In genomic region chr9:36934478-36935065, GRCh38 we compare ENCODE assay signal across 17 cellular contexts.
DNase-seq lines count a peak whose midpoint lies in the region; ATAC-seq and TF ChIP-seq lines count a peak whose summit lies in the region.
"Had no signal": no experiment of that assay in that cellular context is flagged by ENCODE, and none has a peak within 500 bp of the region (broad histone marks: within the 10 kb centered on the region; RNA-seq: fewer than 3 reads in every experiment).

No MANE protein-coding gene starts in this region.

- H3K4me3 ChIP-seq in SK-N-SH (ENCODE audit: low read depth in 2 of 2, low read length in 1 of 2) (no peak overlapping the region), stomach (no peak overlapping the region)
- no peak overlapping the region for H3K4me3 ChIP-seq in CD8-positive, alpha-beta memory T cell (ENCODE audit: low read length)
- H3K4me3 ChIP-seq: lung had no signal

- H3K4me1 Mint-ChIP-seq in activated T-cell treated with anti-CD3 and anti-CD28 coated beads, Interleukin-2, amount 50 U/mL, for 72 hours (ENCODE audit: low read depth): peaks cover 29% of the 10 kb centered on the region
- peaks cover 3% of the 10 kb centered on the region for H3K4me1 Mint-ChIP-seq in activated T-cell treated with anti-CD3 and anti-CD28 coated beads, Interleukin-2, amount 50 U/mL, for 4 hours (ENCODE audit: low read depth)
- no peaks in the 10 kb centered on the region for H3K4me1 Mint-ChIP-seq in CD8-positive, alpha-beta memory T cell

- no peaks in the 10 kb centered on the region for H3F3A ChIP-seq in SK-N-SH (replicated peaks; ENCODE audit: insufficient read depth)

- peaks cover 3 to 5% of the 10 kb centered on the region in 2 donors for H3K9me3 Mint-ChIP-seq in activated T-cell treated with anti-CD3 and anti-CD28 coated beads, Interleukin-2, amount 50 U/mL, for 72 hours
- peaks cover 4% of the 10 kb centered on the region for H3K9me3 Mint-ChIP-seq in activated T-cell treated with anti-CD3 and anti-CD28 coated beads, Interleukin-2, amount 50 U/mL, for 4 hours
- H3K9me3 Mint-ChIP-seq in CD8-positive, alpha-beta memory T cell: peaks cover 3 to 8% (median 5%) of the 10 kb centered on the region in 5 donors
- H3K9me3 Mint-ChIP-seq: HFFc6 had no signal

- CTCF ChIA-PET in SK-N-SH (lab: Yijun Ruan, JAX): interaction anchor here (1.5 kb wide), 1 partner anchor 61 kb away, joined by 4 read pairs; no protein-coding TSS in a partner anchor
- CTCF ChIA-PET in CD8-positive, alpha-beta memory T cell (lab: Charles Lee): no interaction called here

- peak in 1 of 2 donors; percentile 20 for ATAC-seq in activated T-cell treated with anti-CD3 and anti-CD28 coated beads, Interleukin-2, amount 50 U/mL, for 72 hours (replicated peaks in 1 of 2)
- no peak for ATAC-seq in activated T-cell treated with anti-CD3 and anti-CD28 coated beads, Interleukin-2, amount 50 U/mL, for 4 hours
- ATAC-seq: CD8-positive, alpha-beta T cell had no signal

- peaks cover 3 to 6% of the 10 kb centered on the region in 2 donors for H3K36me3 Mint-ChIP-seq in activated T-cell treated with anti-CD3 and anti-CD28 coated beads, Interleukin-2, amount 50 U/mL, for 72 hours (ENCODE audit: insufficient read depth in 2 of 2)
- peaks cover 3% of the 10 kb centered on the region for H3K36me3 Mint-ChIP-seq in activated T-cell treated with anti-CD3 and anti-CD28 coated beads, Interleukin-2, amount 50 U/mL, for 4 hours (ENCODE audit: insufficient read depth)
- H3K36me3 Mint-ChIP-seq in CD8-positive, alpha-beta memory T cell: peaks cover 0 to 2% (median 0%) of the 10 kb centered on the region in 3 donors
- H3K36me3 Mint-ChIP-seq: CD8-positive, alpha-beta T cell had no signal

- 63% methylated on average over 5 of the region's 5 CpGs for WGBS in SK-N-SH (ENCODE audit: low lambda C conversion rate)
- 70 to 78% (median 77%) methylated on average over 5 of the region's 5 CpGs for WGBS in stomach, 5 donors

- no peak overlapping the region for H3K9ac ChIP-seq in SK-N-SH

- no peaks in the 10 kb centered on the region for H3K79me2 ChIP-seq in SK-N-SH (ENCODE audit: insufficient read depth)

- no peak for TF ChIP-seq POLR2A in stomach (IDR thresholded peaks at IDR 0.05)

- 0 out of 2 replicates have a peak, but pooled peaks have one; percentile 0 for TF ChIP-seq RAD21 in SK-N-SH (IDR thresholded peaks at IDR 0.05; ENCODE audit: low read length)

- H3K27ac ChIP-seq in SK-N-SH (ENCODE audit: low read depth in 2 of 2, low read length in 1 of 2): no peak overlapping the region
- H3K27ac ChIP-seq in stomach: no peak overlapping the region
- H3K27ac ChIP-seq in CD8-positive, alpha-beta memory T cell (ENCODE audit: low read depth, low read length): no peak overlapping the region
- H3K27ac ChIP-seq: neutrophil had no signal

- H3K4me2 ChIP-seq in SK-N-SH: no peak overlapping the region

- intact Hi-C loops in stomach (cut with DNase I; ENCODE audit: low total_unique reads): no loop called here

- H3K9me2 ChIP-seq in SK-N-SH: no peaks in the 10 kb centered on the region

- H3K27ac Mint-ChIP-seq in activated T-cell treated with anti-CD3 and anti-CD28 coated beads, Interleukin-2, amount 50 U/mL, for 72 hours: peak overlapping the region; percentile 38
- H3K27ac Mint-ChIP-seq in CD8-positive, alpha-beta memory T cell: peak overlapping the region in 1 of 8 donors; percentile 17
- H3K27ac Mint-ChIP-seq: activated naive CD4-positive, alpha-beta T cell treated with anti-CD3 and anti-CD28 coated beads for 36 hours; CD8-positive, alpha-beta T cell; HFFc6 had no signal

- POLR2A ChIA-PET in SK-N-SH (lab: Yijun Ruan, JAX): no interaction called here
- POLR2A ChIA-PET in CD8-positive, alpha-beta memory T cell (lab: Charles Lee): no interaction called here

- peaks cover 36% of the 10 kb centered on the region for H3K27me3 Mint-ChIP-seq in activated T-cell treated with anti-CD3 and anti-CD28 coated beads, Interleukin-2, amount 50 U/mL, for 72 hours (ENCODE audit: low read depth)
- H3K27me3 Mint-ChIP-seq in activated T-cell treated with anti-CD3 and anti-CD28 coated beads, Interleukin-2, amount 50 U/mL, for 4 hours (ENCODE audit: low read depth): peaks cover 13% of the 10 kb centered on the region
- H3K27me3 Mint-ChIP-seq in CD8-positive, alpha-beta memory T cell: peaks cover 7 to 15% of the 10 kb centered on the region in 2 donors

- peaks cover 0 to 11% of the 10 kb centered on the region in 2 experiments; a peak in 1 of 4 replicates for H3K4me1 ChIP-seq in SK-N-SH (ENCODE audit: control insufficient read depth in 1 of 2, insufficient read depth in 2 of 2, low read depth in 1 of 2, low read length in 1 of 2)
- no peaks in the 10 kb centered on the region for H3K4me1 ChIP-seq in stomach
- H3K4me1 ChIP-seq in CD8-positive, alpha-beta memory T cell (ENCODE audit: insufficient read depth, low read length): no peaks in the 10 kb centered on the region

- no peak for DNase-seq in activated T-cell treated with anti-CD3 and anti-CD28 coated beads, Interleukin-2, amount 50 U/mL, for 72 hours
- DNase-seq in activated T-cell treated with anti-CD3 and anti-CD28 coated beads, Interleukin-2, amount 50 U/mL, for 4 hours: no peak
- peak; percentile 72 for DNase-seq in NCI-H1694 (lab: John Stamatoyannopoulos, UW)
- peak; percentile 66 for DNase-seq in SK-N-SH
- peak; percentile 24 for DNase-seq in stomach
- no peak for DNase-seq in amygdala (lab: John Stamatoyannopoulos, UW)
- no peak for DNase-seq in NCI-H2107 (lab: John Stamatoyannopoulos, UW)
- DNase-seq in CD8-positive, alpha-beta memory T cell: no peak
- DNase-seq: activated CD4-positive, CD25-positive, alpha-beta regulatory T cell; activated naive CD4-positive, alpha-beta T cell treated with anti-CD3 and anti-CD28 coated beads for 36 hours; activated T-cell treated with anti-CD3 and anti-CD28 coated beads, Interleukin-2, amount 50 U/mL, for 48 hours; cortex of kidney; HFFc6; stimulated activated CD4-positive, alpha-beta T cell treated with anti-CD3 and anti-CD28 coated beads, Interleukin-1b, Interleukin-23, amount 100 ng/mL, for 48 hours had no signal

- H3K36me3 ChIP-seq in SK-N-SH (replicated peaks in 1 of 2; ENCODE audit: control insufficient read depth in 1 of 2, insufficient read depth in 2 of 2, low read length in 1 of 2): no peaks in the 10 kb centered on the region
- no peaks in the 10 kb centered on the region for H3K36me3 ChIP-seq in stomach
- no peaks in the 10 kb centered on the region for H3K36me3 ChIP-seq in CD8-positive, alpha-beta memory T cell (ENCODE audit: insufficient read depth, low read length)
- H3K36me3 ChIP-seq: neutrophil had no signal

- no peaks in the 10 kb centered on the region for H3K9me3 ChIP-seq in SK-N-SH
- peaks cover 0 to 10% (median 0%) of the 10 kb centered on the region in 4 donors for H3K9me3 ChIP-seq in stomach
- no peaks in the 10 kb centered on the region for H3K9me3 ChIP-seq in CD8-positive, alpha-beta memory T cell (ENCODE audit: low read length)
- H3K9me3 ChIP-seq: neutrophil had no signal

- H2AFZ ChIP-seq in SK-N-SH (ENCODE audit: low read depth): no peak overlapping the region

- H4K20me1 ChIP-seq in SK-N-SH (ENCODE audit: insufficient read depth): no peaks in the 10 kb centered on the region

- no peak for TF ChIP-seq CTCF in SK-N-SH (IDR thresholded peaks at IDR 0.05)
- no peak for TF ChIP-seq CTCF in stomach (IDR thresholded peaks at IDR 0.05)

- peak overlapping the region; percentile 41 to 55 for H3K4me3 Mint-ChIP-seq in activated T-cell treated with anti-CD3 and anti-CD28 coated beads, Interleukin-2, amount 50 U/mL, for 72 hours
- H3K4me3 Mint-ChIP-seq in activated T-cell treated with anti-CD3 and anti-CD28 coated beads, Interleukin-2, amount 50 U/mL, for 4 hours: no peak overlapping the region
- no peak overlapping the region for H3K4me3 Mint-ChIP-seq in CD8-positive, alpha-beta memory T cell
- H3K4me3 Mint-ChIP-seq: activated naive CD4-positive, alpha-beta T cell treated with anti-CD3 and anti-CD28 coated beads for 36 hours; CD8-positive, alpha-beta T cell; HFFc6 had no signal

- H3K27me3 ChIP-seq in SK-N-SH (ENCODE audit: insufficient read depth) (no peaks in the 10 kb centered on the region; the same call in 1 of the 2 replicates), stomach (peaks cover 0 to 22% (median 0%) of the 10 kb centered on the region in 3 donors)
- H3K27me3 ChIP-seq in CD8-positive, alpha-beta memory T cell (ENCODE audit: insufficient read depth, low read length, poor library complexity, severe bottlenecking): no peaks in the 10 kb centered on the region

- TF ChIP-seq EP300 in SK-N-SH (IDR thresholded peaks at IDR 0.05; ENCODE audit: borderline replicate concordance in 1 of 2, low read depth in 1 of 2, low read length in 1 of 2) (peak in 1 of 2 experiments; percentile 49; a peak in 1 of 4 replicates), stomach (IDR thresholded peaks at IDR 0.05) (no peak)

TF ChIP-seq in SK-N-SH, 30 proteins besides CTCF, POLR2A, EP300 and RAD21:
- TF ChIP-seq MXI1 (IDR thresholded peaks at IDR 0.05; ENCODE audit: low read depth, low read length): no peak

Comparison
In these comparisons a context has a peak if more than half of its experiments do, and no peak if none do; other contexts are left out.
1. H3K4me3 Mint-ChIP-seq: peak in activated T-cell treated with anti-CD3 and anti-CD28 coated beads, Interleukin-2, amount 50 U/mL, for 72 hours (2 of 2); none in activated T-cell treated with anti-CD3 and anti-CD28 coated beads, Interleukin-2, amount 50 U/mL, for 4 hours (single experiment) and CD8-positive, alpha-beta memory T cell (0 of 7).
2. DNase-seq: peak in NCI-H1694 (single experiment), SK-N-SH (single experiment) and stomach (single experiment); none in activated T-cell treated with anti-CD3 and anti-CD28 coated beads, Interleukin-2, amount 50 U/mL, for 72 hours (0 of 2), activated T-cell treated with anti-CD3 and anti-CD28 coated beads, Interleukin-2, amount 50 U/mL, for 4 hours (single experiment), amygdala (0 of 56), NCI-H2107 (single experiment) and CD8-positive, alpha-beta memory T cell (0 of 5).